Comparison of ENCODE assay signal across 23 cellular contexts in genomic region chr1:55555971-55556370, GRCh38.
"Had no signal": no experiment of that assay in that cellular context is flagged by ENCODE, and none has a peak within 500 bp of the region (broad histone marks: within the 10 kb centered on the region; RNA-seq: fewer than 3 reads in every experiment).

No MANE protein-coding gene starts in this region.

- H3K36me3 ChIP-seq: left ventricle myocardium inferior, pancreas, right lobe of liver, stomach, upper lobe of right lung had no signal

- H3K4me3 ChIP-seq: coronary artery, left ventricle myocardium inferior, mucosa of descending colon, pancreas, right lobe of liver, stomach, upper lobe of right lung had no signal

- H3K36me3 Mint-ChIP-seq: activated CD4-positive, alpha-beta memory T cell treated with anti-CD3 and anti-CD28 coated beads for 36 hours; activated CD8-positive, alpha-beta memory T cell treated with anti-CD3 and anti-CD28 coated beads, Interleukin-2, amount 10 ng/mL, durations not matched to agents 7 days and 5 days; activated naive CD8-positive, alpha-beta T cell treated with anti-CD3 and anti-CD28 coated beads, Interleukin-2, amount 10 ng/mL, durations not matched to agents 7 days and 5 days; brain; naive B cell; WTC11 had no signal

- ATAC-seq: activated CD4-positive, alpha-beta T cell treated with anti-CD3 and anti-CD28 coated beads for 36 hours; activated CD8-positive, alpha-beta memory T cell treated with anti-CD3 and anti-CD28 coated beads, Interleukin-2, amount 10 ng/mL, durations not matched to agents 7 days and 5 days; mucosa of descending colon; pancreas; right lobe of liver; upper lobe of right lung; WTC11 had no signal

- H3K4me3 Mint-ChIP-seq: activated CD4-positive, alpha-beta memory T cell treated with anti-CD3 and anti-CD28 coated beads for 36 hours; activated CD4-positive, alpha-beta T cell treated with anti-CD3 and anti-CD28 coated beads for 36 hours; activated CD8-positive, alpha-beta memory T cell treated with anti-CD3 and anti-CD28 coated beads, Interleukin-2, amount 10 ng/mL, durations not matched to agents 7 days and 5 days; activated naive CD8-positive, alpha-beta T cell treated with anti-CD3 and anti-CD28 coated beads, Interleukin-2, amount 10 ng/mL, durations not matched to agents 7 days and 5 days; brain; central memory CD8-positive, alpha-beta T cell; naive B cell; WTC11 had no signal

- H3K9me3 ChIP-seq: mucosa of descending colon, pancreas, right lobe of liver, upper lobe of right lung had no signal

- H3K9me3 Mint-ChIP-seq: activated CD4-positive, alpha-beta memory T cell treated with anti-CD3 and anti-CD28 coated beads for 36 hours; activated naive CD8-positive, alpha-beta T cell treated with anti-CD3 and anti-CD28 coated beads, Interleukin-2, amount 10 ng/mL, durations not matched to agents 7 days and 5 days; activated T-helper 2 cell treated with anti-CD3 and anti-CD28 coated beads, Interferon-gamma antibody, Interleukin-2, Interleukin-4, amounts not matched to agents 10 μg/mL and 5 μg/mL and 100 μg/mL, durations not matched to agents 14 hours and 24 hours and 36 hours; central memory CD8-positive, alpha-beta T cell; naive B cell; WTC11 had no signal

- H3K4me1 ChIP-seq: pancreas, right lobe of liver, stomach, upper lobe of right lung had no signal

- FAIRE-seq: endometrium, pancreas, small intestine had no signal

- H3K27ac ChIP-seq: coronary artery, left ventricle myocardium inferior, pancreas, right lobe of liver, stomach, upper lobe of right lung had no signal

- H3K27me3 Mint-ChIP-seq: activated CD4-positive, alpha-beta memory T cell treated with anti-CD3 and anti-CD28 coated beads for 36 hours; activated CD8-positive, alpha-beta memory T cell treated with anti-CD3 and anti-CD28 coated beads, Interleukin-2, amount 10 ng/mL, durations not matched to agents 7 days and 5 days; activated naive CD8-positive, alpha-beta T cell treated with anti-CD3 and anti-CD28 coated beads, Interleukin-2, amount 10 ng/mL, durations not matched to agents 7 days and 5 days; brain; central memory CD8-positive, alpha-beta T cell; naive B cell had no signal

- H3K27me3 ChIP-seq: pancreas, right lobe of liver, stomach, upper lobe of right lung had no signal

- H3K4me1 Mint-ChIP-seq: activated CD4-positive, alpha-beta T cell treated with anti-CD3 and anti-CD28 coated beads for 36 hours; activated CD8-positive, alpha-beta memory T cell treated with anti-CD3 and anti-CD28 coated beads, Interleukin-2, amount 10 ng/mL, durations not matched to agents 7 days and 5 days; activated naive CD8-positive, alpha-beta T cell treated with anti-CD3 and anti-CD28 coated beads, Interleukin-2, amount 10 ng/mL, durations not matched to agents 7 days and 5 days; central memory CD8-positive, alpha-beta T cell; naive B cell had no signal

- DNase-seq: activated CD4-positive, alpha-beta memory T cell treated with anti-CD3 and anti-CD28 coated beads for 36 hours; activated CD4-positive, alpha-beta T cell treated with anti-CD3 and anti-CD28 coated beads for 36 hours; activated CD8-positive, alpha-beta memory T cell treated with anti-CD3 and anti-CD28 coated beads, Interleukin-2, amount 10 ng/mL, durations not matched to agents 7 days and 5 days; activated naive CD4-positive, alpha-beta T cell treated with Interleukin-2 at 50 U/mL for 16 hours; activated naive CD8-positive, alpha-beta T cell treated with anti-CD3 and anti-CD28 coated beads, Interleukin-2, amount 10 ng/mL, durations not matched to agents 7 days and 5 days; activated T-cell treated with anti-CD3 and anti-CD28 coated beads, Interleukin-2, amount 50 U/mL, for 1 hour; erythroblast; foreskin melanocyte; left ventricle myocardium inferior; mucosa of descending colon; naive B cell; pancreas; right lobe of liver; small intestine; stimulated activated CD4-positive, alpha-beta T cell treated with anti-CD3 and anti-CD28 coated beads, Interleukin-4, amount 100 ng/mL, for 1 hour; stomach; upper lobe of right lung had no signal

- H3K27ac Mint-ChIP-seq: activated CD4-positive, alpha-beta memory T cell treated with anti-CD3 and anti-CD28 coated beads for 36 hours; activated CD4-positive, alpha-beta T cell treated with anti-CD3 and anti-CD28 coated beads for 36 hours; activated CD8-positive, alpha-beta memory T cell treated with anti-CD3 and anti-CD28 coated beads, Interleukin-2, amount 10 ng/mL, durations not matched to agents 7 days and 5 days; activated naive CD8-positive, alpha-beta T cell treated with anti-CD3 and anti-CD28 coated beads, Interleukin-2, amount 10 ng/mL, durations not matched to agents 7 days and 5 days; activated T-helper 2 cell treated with anti-CD3 and anti-CD28 coated beads, Interferon-gamma antibody, Interleukin-2, Interleukin-4, amounts not matched to agents 10 μg/mL and 5 μg/mL and 100 μg/mL, durations not matched to agents 14 hours and 24 hours and 36 hours; naive B cell; WTC11 had no signal
